9 cellular contexts compared by ENCODE assay signal in the genomic region with DNA sequence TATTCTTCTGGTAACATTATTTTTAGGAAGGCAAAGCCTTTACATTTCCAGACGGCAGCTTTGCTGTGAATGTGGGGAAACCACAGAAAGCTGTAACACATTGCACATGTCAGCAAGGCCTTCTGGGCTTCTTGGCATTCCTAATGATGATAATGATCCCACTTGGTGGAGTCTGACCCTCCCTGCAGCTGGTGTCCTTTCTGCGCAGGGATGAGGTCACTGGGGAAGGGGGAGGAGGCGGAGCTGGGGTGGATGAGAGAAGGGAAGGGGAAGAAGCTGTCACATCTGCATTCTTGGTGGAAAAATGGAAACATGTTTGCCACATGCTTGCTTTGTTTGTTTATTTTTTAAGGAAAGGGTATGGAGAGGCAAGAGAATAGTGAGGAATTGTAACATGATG.
DNase-seq lines count a peak whose midpoint lies in the region; ATAC-seq and TF ChIP-seq lines count a peak whose summit lies in the region.
"Had no signal": no experiment of that assay in that cellular context is flagged by ENCODE, and none has a peak within 500 bp of the region (broad histone marks: within the 10 kb centered on the region; RNA-seq: fewer than 3 reads in every experiment).

No MANE protein-coding gene starts in this region.

- peaks cover 3% of the 10 kb centered on the region for H3K27me3 Mint-ChIP-seq in brain
- H3K27me3 Mint-ChIP-seq in activated CD4-positive, alpha-beta T cell treated with anti-CD3 and anti-CD28 coated beads, Interleukin-2, amount 10 ng/mL, durations not matched to agents 7 days and 5 days = no peaks in the 10 kb centered on the region
- H3K27me3 Mint-ChIP-seq: activated CD4-positive, alpha-beta T cell treated with anti-CD3 and anti-CD28 coated beads for 36 hours had no signal

- H3K27ac ChIP-seq in HEK293 (ENCODE audit: extremely low read depth, low read depth, low read length) = no peak overlapping the region

- peaks cover 21% of the 10 kb centered on the region; the same call in 1 of the 2 replicates for H3K4me1 ChIP-seq in HEK293 (ENCODE audit: control insufficient read depth, insufficient read depth, low read length)

- peak overlapping the region in 1 of 5 experiments; percentile 8 for H3K4me3 Mint-ChIP-seq in brain
- no peak overlapping the region for H3K4me3 Mint-ChIP-seq in activated CD4-positive, alpha-beta T cell treated with anti-CD3 and anti-CD28 coated beads, Interleukin-2, amount 10 ng/mL, durations not matched to agents 7 days and 5 days
- H3K4me3 Mint-ChIP-seq: activated CD4-positive, alpha-beta T cell treated with anti-CD3 and anti-CD28 coated beads for 36 hours had no signal

- H3K36me3 Mint-ChIP-seq in brain = no peaks in the 10 kb centered on the region
- no peaks in the 10 kb centered on the region for H3K36me3 Mint-ChIP-seq in activated CD4-positive, alpha-beta T cell treated with anti-CD3 and anti-CD28 coated beads, Interleukin-2, amount 10 ng/mL, durations not matched to agents 7 days and 5 days (ENCODE audit: low read depth)

- H3K9me3 ChIP-seq in HEK293 (ENCODE audit: control insufficient read depth, insufficient read depth, low read depth, low read length) = no peaks in the 10 kb centered on the region

- H3K27ac Mint-ChIP-seq in brain = peak overlapping the region in 4 of 5 experiments; percentile 42 to 94 (median 84)
- H3K27ac Mint-ChIP-seq in activated CD4-positive, alpha-beta T cell treated with anti-CD3 and anti-CD28 coated beads, Interleukin-2, amount 10 ng/mL, durations not matched to agents 7 days and 5 days = no peak overlapping the region
- H3K27ac Mint-ChIP-seq: activated CD4-positive, alpha-beta T cell treated with anti-CD3 and anti-CD28 coated beads for 36 hours had no signal

- no peak for TF ChIP-seq CTCF in HEK293 (tag by site-specific recombination; IDR thresholded peaks at IDR 0.05)
- no peak for TF ChIP-seq CTCF in brain (conservative IDR thresholded peaks at IDR 0.05)

- no peaks in the 10 kb centered on the region for H3K36me3 ChIP-seq in HEK293 (ENCODE audit: control insufficient read depth in 2 of 2, insufficient read depth in 1 of 2, low read length in 2 of 2)

- DNase-seq in kidney tubule cell (ENCODE audit: low spot score) (peak; percentile 34), stromal cell of bone marrow (ENCODE audit: low read depth) (peak; percentile 47), NCI-H1694 (lab: John Stamatoyannopoulos, UW) (no peak)
- DNase-seq in activated CD4-positive, alpha-beta T cell treated with anti-CD3 and anti-CD28 coated beads, Interleukin-2, amount 10 ng/mL, durations not matched to agents 7 days and 5 days = no peak
- DNase-seq: activated CD4-positive, alpha-beta T cell treated with anti-CD3 and anti-CD28 coated beads for 36 hours; effector memory CD4-positive, alpha-beta T cell had no signal

- no peaks in the 10 kb centered on the region for H3K9me3 Mint-ChIP-seq in brain
- no peaks in the 10 kb centered on the region for H3K9me3 Mint-ChIP-seq in activated CD4-positive, alpha-beta T cell treated with anti-CD3 and anti-CD28 coated beads, Interleukin-2, amount 10 ng/mL, durations not matched to agents 7 days and 5 days

- CTCF ChIA-PET in HEK293 (lab: Yijun Ruan, JAX) = no interaction called here
- CTCF ChIA-PET in activated CD4-positive, alpha-beta T cell treated with anti-CD3 and anti-CD28 coated beads, Interleukin-2, amount 10 ng/mL, durations not matched to agents 7 days and 5 days (lab: Charles Lee) = interaction anchor here (1.3 to 1.6 kb wide), 2 partner anchors 8 to 16 kb away, joined by 3 to 4 read pairs; no protein-coding TSS in a partner anchor

- no peak overlapping the region for H3K4me3 ChIP-seq in HEK293 (ENCODE audit: low read depth, low read length)

- peaks cover 48% of the 10 kb centered on the region for H3K4me1 Mint-ChIP-seq in brain
- H3K4me1 Mint-ChIP-seq in activated CD4-positive, alpha-beta T cell treated with anti-CD3 and anti-CD28 coated beads, Interleukin-2, amount 10 ng/mL, durations not matched to agents 7 days and 5 days = peaks cover 8% of the 10 kb centered on the region

- POLR2A ChIA-PET in HEK293 (lab: Yijun Ruan, JAX) = no interaction called here
- POLR2A ChIA-PET in activated CD4-positive, alpha-beta T cell treated with anti-CD3 and anti-CD28 coated beads, Interleukin-2, amount 10 ng/mL, durations not matched to agents 7 days and 5 days (lab: Charles Lee) = no interaction called here

- ATAC-seq in esophagus mucosa = no peak
- ATAC-seq: activated CD4-positive, alpha-beta T cell treated with anti-CD3 and anti-CD28 coated beads for 36 hours had no signal

TF ChIP-seq in HEK293, 187 proteins besides CTCF, POLR2A, EP300 and RAD21 (continues in another document):
- TF ChIP-seq SP7 (tag by site-specific recombination; IDR thresholded peaks at IDR 0.05) = 0 out of 2 replicates have a peak, but pooled peaks have one; percentile 34
- no peak for TF ChIP-seq ZNF221 (tag by site-specific recombination; IDR thresholded peaks at IDR 0.05; ENCODE audit: borderline replicate concordance)
- TF ChIP-seq, protein P1, sequence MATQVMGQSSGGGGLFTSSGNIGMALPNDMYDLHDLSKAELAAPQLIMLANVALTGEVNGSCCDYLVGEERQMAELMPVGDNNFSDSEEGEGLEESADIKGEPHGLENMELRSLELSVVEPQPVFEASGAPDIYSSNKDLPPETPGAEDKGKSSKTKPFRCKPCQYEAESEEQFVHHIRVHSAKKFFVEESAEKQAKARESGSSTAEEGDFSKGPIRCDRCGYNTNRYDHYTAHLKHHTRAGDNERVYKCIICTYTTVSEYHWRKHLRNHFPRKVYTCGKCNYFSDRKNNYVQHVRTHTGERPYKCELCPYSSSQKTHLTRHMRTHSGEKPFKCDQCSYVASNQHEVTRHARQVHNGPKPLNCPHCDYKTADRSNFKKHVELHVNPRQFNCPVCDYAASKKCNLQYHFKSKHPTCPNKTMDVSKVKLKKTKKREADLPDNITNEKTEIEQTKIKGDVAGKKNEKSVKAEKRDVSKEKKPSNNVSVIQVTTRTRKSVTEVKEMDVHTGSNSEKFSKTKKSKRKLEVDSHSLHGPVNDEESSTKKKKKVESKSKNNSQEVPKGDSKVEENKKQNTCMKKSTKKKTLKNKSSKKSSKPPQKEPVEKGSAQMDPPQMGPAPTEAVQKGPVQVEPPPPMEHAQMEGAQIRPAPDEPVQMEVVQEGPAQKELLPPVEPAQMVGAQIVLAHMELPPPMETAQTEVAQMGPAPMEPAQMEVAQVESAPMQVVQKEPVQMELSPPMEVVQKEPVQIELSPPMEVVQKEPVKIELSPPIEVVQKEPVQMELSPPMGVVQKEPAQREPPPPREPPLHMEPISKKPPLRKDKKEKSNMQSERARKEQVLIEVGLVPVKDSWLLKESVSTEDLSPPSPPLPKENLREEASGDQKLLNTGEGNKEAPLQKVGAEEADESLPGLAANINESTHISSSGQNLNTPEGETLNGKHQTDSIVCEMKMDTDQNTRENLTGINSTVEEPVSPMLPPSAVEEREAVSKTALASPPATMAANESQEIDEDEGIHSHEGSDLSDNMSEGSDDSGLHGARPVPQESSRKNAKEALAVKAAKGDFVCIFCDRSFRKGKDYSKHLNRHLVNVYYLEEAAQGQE (tag by site-specific recombination; IDR thresholded peaks at IDR 0.05) = no peak
- peak; percentile 56; the same call in 1 of the 2 replicates for TF ChIP-seq IKZF3 (tag by site-specific recombination; IDR thresholded peaks at IDR 0.05)
- TF ChIP-seq OSR2 (tag by site-specific recombination; IDR thresholded peaks at IDR 0.05) = 0 out of 2 replicates have a peak, but pooled peaks have one; percentile 31
- peak; percentile 48; the same call in 1 of the 2 replicates for TF ChIP-seq ZEB2 (tag by site-specific recombination; IDR thresholded peaks at IDR 0.05)
- TF ChIP-seq, protein P2, sequence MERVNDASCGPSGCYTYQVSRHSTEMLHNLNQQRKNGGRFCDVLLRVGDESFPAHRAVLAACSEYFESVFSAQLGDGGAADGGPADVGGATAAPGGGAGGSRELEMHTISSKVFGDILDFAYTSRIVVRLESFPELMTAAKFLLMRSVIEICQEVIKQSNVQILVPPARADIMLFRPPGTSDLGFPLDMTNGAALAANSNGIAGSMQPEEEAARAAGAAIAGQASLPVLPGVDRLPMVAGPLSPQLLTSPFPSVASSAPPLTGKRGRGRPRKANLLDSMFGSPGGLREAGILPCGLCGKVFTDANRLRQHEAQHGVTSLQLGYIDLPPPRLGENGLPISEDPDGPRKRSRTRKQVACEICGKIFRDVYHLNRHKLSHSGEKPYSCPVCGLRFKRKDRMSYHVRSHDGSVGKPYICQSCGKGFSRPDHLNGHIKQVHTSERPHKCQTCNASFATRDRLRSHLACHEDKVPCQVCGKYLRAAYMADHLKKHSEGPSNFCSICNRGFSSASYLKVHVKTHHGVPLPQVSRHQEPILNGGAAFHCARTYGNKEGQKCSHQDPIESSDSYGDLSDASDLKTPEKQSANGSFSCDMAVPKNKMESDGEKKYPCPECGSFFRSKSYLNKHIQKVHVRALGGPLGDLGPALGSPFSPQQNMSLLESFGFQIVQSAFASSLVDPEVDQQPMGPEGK (tag by site-specific recombination; IDR thresholded peaks at IDR 0.05) = 0 out of 2 replicates have a peak, but pooled peaks have one; percentile 40
- peak; percentile 39; the same call in 1 of the 2 replicates for TF ChIP-seq ZBTB17 (tag by site-specific recombination; IDR thresholded peaks at IDR 0.05)
- TF ChIP-seq ZNF600 (tag by site-specific recombination; IDR thresholded peaks at IDR 0.05) = 0 out of 2 replicates have a peak, but pooled peaks have one; percentile 10

Comparison
In these comparisons a context has a peak if more than half of its experiments do, and no peak if none do; other contexts are left out.
1. DNase-seq: peak in kidney tubule cell (single experiment) and stromal cell of bone marrow (single experiment); none in activated CD4-positive, alpha-beta T cell treated with anti-CD3 and anti-CD28 coated beads, Interleukin-2, amount 10 ng/mL, durations not matched to agents 7 days and 5 days (single experiment) and NCI-H1694 (single experiment).